15 cellular contexts compared by ENCODE assay signal in genomic region chr1:41294213-41294612, GRCh38. TPM values are rescaled to one million over a fixed set of nuclear protein-coding genes. Genes with fewer than 3 reads are reported as not detected.
DNase-seq lines count a peak whose midpoint lies in the region; ATAC-seq and TF ChIP-seq lines count a peak whose summit lies in the region.
"Had no signal": no experiment of that assay in that cellular context is flagged by ENCODE, and none has a peak within 500 bp of the region (broad histone marks: within the 10 kb centered on the region; RNA-seq: fewer than 3 reads in every experiment).

No MANE protein-coding gene starts in this region.

- no peaks in the 10 kb centered on the region for H3K4me1 Mint-ChIP-seq in osteocyte (ENCODE audit: unreplicated experiment)
- H3K4me1 Mint-ChIP-seq in activated CD8-positive, alpha-beta T cell treated with anti-CD3 and anti-CD28 coated beads, Interleukin-2, amount 10 ng/mL, durations not matched to agents 7 days and 5 days (ENCODE audit: low read depth): no peaks in the 10 kb centered on the region
- H3K4me1 Mint-ChIP-seq: CD8-positive, alpha-beta memory T cell had no signal

- H3K27me3 ChIP-seq in right atrium auricular region (no peaks in the 10 kb centered on the region), right cardiac atrium (ENCODE audit: control insufficient read depth, insufficient read depth) (no peaks in the 10 kb centered on the region), mammary epithelial cell (ENCODE audit: insufficient read depth, low read length) (peaks cover 2% of the 10 kb centered on the region)
- H3K27me3 ChIP-seq: BLaER1 had no signal

- H3K27me3 Mint-ChIP-seq in osteocyte (ENCODE audit: unreplicated experiment): peaks cover 71% of the 10 kb centered on the region
- H3K27me3 Mint-ChIP-seq in activated CD8-positive, alpha-beta T cell treated with anti-CD3 and anti-CD28 coated beads, Interleukin-2, amount 10 ng/mL, durations not matched to agents 7 days and 5 days (ENCODE audit: low read depth): peaks cover 25% of the 10 kb centered on the region

- no peaks in the 10 kb centered on the region for H3K36me3 Mint-ChIP-seq in osteocyte (ENCODE audit: unreplicated experiment)
- no peaks in the 10 kb centered on the region for H3K36me3 Mint-ChIP-seq in activated CD8-positive, alpha-beta T cell treated with anti-CD3 and anti-CD28 coated beads, Interleukin-2, amount 10 ng/mL, durations not matched to agents 7 days and 5 days (ENCODE audit: low read depth)

- H3K4me3 Mint-ChIP-seq in osteocyte (ENCODE audit: unreplicated experiment): no peak overlapping the region
- no peak overlapping the region for H3K4me3 Mint-ChIP-seq in activated CD8-positive, alpha-beta T cell treated with anti-CD3 and anti-CD28 coated beads, Interleukin-2, amount 10 ng/mL, durations not matched to agents 7 days and 5 days
- H3K4me3 Mint-ChIP-seq: CD8-positive, alpha-beta memory T cell had no signal

- 78% methylated on average over 3 of the region's 3 CpGs for WGBS in right cardiac atrium
- WGBS in mammary epithelial cell (ENCODE audit: low coverage, missing lambda C conversion rate): 28% methylated on average over 3 of the region's 3 CpGs

- TF ChIP-seq CTCF in right atrium auricular region (IDR thresholded peaks at IDR 0.05) (no peak), mammary epithelial cell (conservative IDR thresholded peaks at IDR 0.05 in 1 of 2, IDR thresholded peaks at IDR 0.05 in 1 of 2; ENCODE audit: extremely low read depth in 1 of 2, insufficient read depth in 1 of 2, low read depth in 1 of 2, low read length in 2 of 2) (no peak), osteocyte (IDR thresholded peaks at IDR 0.05) (no peak)

- H3K4me3 ChIP-seq in right atrium auricular region (no peak overlapping the region), right cardiac atrium (ENCODE audit: low read length) (no peak overlapping the region), mammary epithelial cell (replicated peaks in 1 of 3; ENCODE audit: insufficient read depth in 1 of 3, low read depth in 2 of 3, low read length in 3 of 3) (no peak overlapping the region)
- H3K4me3 ChIP-seq: BLaER1, GM23248 had no signal

- H3K27ac ChIP-seq in right atrium auricular region (no peak overlapping the region), right cardiac atrium (ENCODE audit: low read length) (no peak overlapping the region), mammary epithelial cell (ENCODE audit: insufficient read depth, low read depth, low read length) (no peak overlapping the region)
- H3K27ac ChIP-seq: BLaER1, GM23248 had no signal

- DNase-seq in right atrium auricular region (ENCODE audit: low spot score): peak; percentile 50
- DNase-seq in right cardiac atrium: no peak
- no peak for DNase-seq in mammary epithelial cell
- peak; percentile 46 for DNase-seq in osteocyte (ENCODE audit: extremely low spot score, unreplicated experiment)
- DNase-seq in HCEC 1CT: no peak
- no peak for DNase-seq in activated CD8-positive, alpha-beta T cell treated with anti-CD3 and anti-CD28 coated beads, Interleukin-2, amount 10 ng/mL, durations not matched to agents 7 days and 5 days
- DNase-seq: 8988T; AML-193; Caco-2; CD8-positive, alpha-beta memory T cell; DND-41; GF-D8; GM23248 had no signal

- dilution Hi-C loops in mammary epithelial cell (cut with HindIII; ENCODE audit: low sequenced_read_pairs): loop anchor here (25.0 kb wide), 1 partner anchor 118 kb away; no protein-coding TSS in a partner anchor

- ATAC-seq in right cardiac atrium (no peak), HG03108 (IDR thresholded peaks at IDR 0.05; ENCODE audit: unreplicated experiment) (no peak)
- no peak for ATAC-seq in activated CD8-positive, alpha-beta T cell treated with anti-CD3 and anti-CD28 coated beads, Interleukin-2, amount 10 ng/mL, durations not matched to agents 7 days and 5 days

- H3K4me1 ChIP-seq in right atrium auricular region (no peaks in the 10 kb centered on the region), right cardiac atrium (ENCODE audit: control insufficient read depth, insufficient read depth, low read length) (no peaks in the 10 kb centered on the region), mammary epithelial cell (ENCODE audit: insufficient read depth, low read length) (peaks cover 7% of the 10 kb centered on the region)
- H3K4me1 ChIP-seq: BLaER1, Caco-2 had no signal

- no peaks in the 10 kb centered on the region for H3K9me3 Mint-ChIP-seq in osteocyte (ENCODE audit: unreplicated experiment)
- H3K9me3 Mint-ChIP-seq in activated CD8-positive, alpha-beta T cell treated with anti-CD3 and anti-CD28 coated beads, Interleukin-2, amount 10 ng/mL, durations not matched to agents 7 days and 5 days (ENCODE audit: insufficient read depth): no peaks in the 10 kb centered on the region

- CTCF ChIA-PET in mammary epithelial cell (lab: Charles Lee; ENCODE audit: low non-redundant PET): no interaction called here
- CTCF ChIA-PET in activated CD8-positive, alpha-beta T cell treated with anti-CD3 and anti-CD28 coated beads, Interleukin-2, amount 10 ng/mL, durations not matched to agents 7 days and 5 days (lab: Charles Lee): no interaction called here

- no peaks in the 10 kb centered on the region for H4K20me1 ChIP-seq in mammary epithelial cell (ENCODE audit: insufficient read depth, low read length)
- H4K20me1 ChIP-seq: BLaER1 had no signal

- BruUV-seq in mammary epithelial cell (replicated peaks; lab: Mats Ljungman, UMichigan): no TSS peak

- H2AFZ ChIP-seq in mammary epithelial cell (ENCODE audit: low read depth, low read length): peak overlapping the region; percentile 32
- H2AFZ ChIP-seq: GM23248 had no signal

- no peaks in the 10 kb centered on the region for H3K36me3 ChIP-seq in right atrium auricular region
- no peaks in the 10 kb centered on the region for H3K36me3 ChIP-seq in mammary epithelial cell (ENCODE audit: insufficient read depth, low read length)
- H3K36me3 ChIP-seq: BLaER1 had no signal

- no peak overlapping the region for H3K4me2 ChIP-seq in mammary epithelial cell (ENCODE audit: insufficient read depth, low read depth, low read length)
- H3K4me2 ChIP-seq: BLaER1 had no signal

- POLR2A ChIA-PET in activated CD8-positive, alpha-beta T cell treated with anti-CD3 and anti-CD28 coated beads, Interleukin-2, amount 10 ng/mL, durations not matched to agents 7 days and 5 days (lab: Charles Lee): no interaction called here

- H3K9me3 ChIP-seq in right atrium auricular region: no peaks in the 10 kb centered on the region
- no peaks in the 10 kb centered on the region for H3K9me3 ChIP-seq in right cardiac atrium (ENCODE audit: control insufficient read depth, low read length)
- no peaks in the 10 kb centered on the region for H3K9me3 ChIP-seq in mammary epithelial cell (replicated peaks; ENCODE audit: insufficient read depth, low read length)
- H3K9me3 ChIP-seq: BLaER1, Caco-2 had no signal

- H3K27ac Mint-ChIP-seq in osteocyte (ENCODE audit: unreplicated experiment): no peak overlapping the region
- H3K27ac Mint-ChIP-seq in activated CD8-positive, alpha-beta T cell treated with anti-CD3 and anti-CD28 coated beads, Interleukin-2, amount 10 ng/mL, durations not matched to agents 7 days and 5 days: no peak overlapping the region
- H3K27ac Mint-ChIP-seq: CD8-positive, alpha-beta memory T cell had no signal

- in situ Hi-C loops in mammary epithelial cell (cut with MboI; ENCODE audit: low sequenced_read_pairs in 2 of 2): loop anchor here in 1 of 2 donors (25.0 kb wide), 1 partner anchor 118 kb away; no protein-coding TSS in a partner anchor

- intact Hi-C loops in right cardiac atrium (cut with DNase I): no loop called here
- intact Hi-C loops in mammary epithelial cell (cut with micrococcal nuclease): no loop called here

- H3K9ac ChIP-seq in mammary epithelial cell (ENCODE audit: insufficient read depth, low read length): no peak overlapping the region
- H3K9ac ChIP-seq: BLaER1, GM23248 had no signal

- no peaks in the 10 kb centered on the region for H3K79me2 ChIP-seq in mammary epithelial cell (ENCODE audit: insufficient read depth, low read length)

RNA-seq across cellular contexts. Expression of gene SCMH1, which starts 52.1 kb away (rescaled TPM):
- total RNA-seq in right atrium auricular region: 10 to 100 TPM; 50.1 to 62.5 TPM
- 10 to 100 TPM; 50.2 to 66.5 (median 57.1) TPM for total RNA-seq in right cardiac atrium
- polyA plus RNA-seq in right cardiac atrium: 42.6 TPM
- total RNA-seq in mammary epithelial cell: 10 to 100 TPM; 19.2 to 32.1 TPM
- polyA plus RNA-seq in mammary epithelial cell: 23.3 TPM
- 35.8 TPM for polyA minus RNA-seq in mammary epithelial cell
- total RNA-seq in osteocyte: 37.5 and 38.9 TPM in 2 replicates
- 10 to 100 TPM; 25.1 to 30.3 TPM for total RNA-seq in activated CD8-positive, alpha-beta T cell treated with anti-CD3 and anti-CD28 coated beads, Interleukin-2, amount 10 ng/mL, durations not matched to agents 7 days and 5 days

Comparison
In these comparisons a context has a peak if more than half of its experiments do, and no peak if none do; other contexts are left out.
1. DNase-seq: peak in right atrium auricular region (single experiment) and osteocyte (single experiment); none in right cardiac atrium (0 of 3), mammary epithelial cell (single experiment), HCEC 1CT (single experiment) and activated CD8-positive, alpha-beta T cell treated with anti-CD3 and anti-CD28 coated beads, Interleukin-2, amount 10 ng/mL, durations not matched to agents 7 days and 5 days (single experiment).